In the genomic region with DNA sequence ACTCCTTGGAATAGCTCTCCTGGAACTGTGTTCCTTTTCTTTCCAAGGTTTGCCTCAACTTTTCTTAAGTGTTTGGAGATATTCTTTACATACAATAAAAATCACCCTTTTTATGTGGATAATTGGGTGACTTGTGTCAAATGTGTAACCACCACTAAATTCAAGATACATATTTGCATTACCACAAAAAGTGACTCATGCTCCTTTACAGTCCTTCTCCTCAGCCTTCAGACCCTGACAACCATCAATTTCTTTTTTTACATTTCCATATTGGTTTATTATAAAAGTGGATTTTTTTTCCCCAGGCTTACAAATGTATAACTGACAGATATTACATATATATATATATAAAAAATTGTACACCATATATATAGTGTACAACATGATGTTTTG, we compare ENCODE assay signal across 19 cellular contexts.
"Had no signal": no experiment of that assay in that cellular context is flagged by ENCODE, and none has a peak within 500 bp of the region (broad histone marks: within the 10 kb centered on the region; RNA-seq: fewer than 3 reads in every experiment).

No MANE protein-coding gene starts in this region.

- FAIRE-seq: kidney had no signal

- ATAC-seq: activated CD4-positive, alpha-beta T cell treated with anti-CD3 and anti-CD28 coated beads for 36 hours; gastroesophageal sphincter; left lung; mucosa of descending colon; naive thymus-derived CD4-positive, alpha-beta T cell had no signal

- H3K27ac ChIP-seq: adrenal gland, dorsolateral prefrontal cortex, gastroesophageal sphincter, left lung, tibial nerve had no signal

- H3K9me3 ChIP-seq: adrenal gland, gastroesophageal sphincter, left lung, mucosa of descending colon, tibial nerve had no signal

- H3K4me3 ChIP-seq: adrenal gland, dorsolateral prefrontal cortex, gastroesophageal sphincter, left lung, mucosa of descending colon, tibial nerve had no signal

- H3K4me1 ChIP-seq: gastroesophageal sphincter, left lung, tibial nerve had no signal

- DNase-seq: activated CD4-positive, alpha-beta memory T cell treated with anti-CD3 and anti-CD28 coated beads, Interleukin-2, amount 10 ng/mL, durations not matched to agents 7 days and 5 days; activated CD4-positive, alpha-beta T cell treated with anti-CD3 and anti-CD28 coated beads for 36 hours; activated effector memory CD4-positive, alpha-beta T cell treated with anti-CD3 and anti-CD28 coated beads, Interleukin-2, amount 50 U/mL, for 16 hours; activated T-cell treated with anti-CD3 and anti-CD28 coated beads, Interleukin-2, amount 50 U/mL, for 48 hours; adrenal gland; dorsolateral prefrontal cortex; endodermal cell; erythroblast; kidney; left lung; mucosa of descending colon; naive thymus-derived CD4-positive, alpha-beta T cell; stimulated activated CD4-positive, alpha-beta T cell treated with anti-CD3 and anti-CD28 coated beads, Interleukin-15, amount 100 ng/mL, for 24 hours; stimulated activated CD4-positive, alpha-beta T cell treated with anti-CD3 and anti-CD28 coated beads, Interleukin-4, amount 100 ng/mL, for 4 hours; stimulated activated CD8-positive, alpha-beta memory T cell treated with anti-CD3 and anti-CD28 coated beads, Interleukin-4, amount 100 ng/mL, for 48 hours; stimulated activated naive CD4-positive, alpha-beta T cell treated with Interleukin-2 at 50 U/mL for 16 hours; substantia nigra had no signal

- H3K27me3 ChIP-seq: adrenal gland, dorsolateral prefrontal cortex, gastroesophageal sphincter, left lung, tibial nerve had no signal

- H3K36me3 ChIP-seq: adrenal gland, gastroesophageal sphincter, left lung, tibial nerve had no signal
